Comparison of ENCODE assay signal across 1 cellular context in genomic region chr7:138981332-138982203, GRCh38.
TF ChIP-seq lines count a peak whose summit lies in the region.

TSS of gene KIAA1549 (minus strand) at chr7:138981389. CDS start at chr7:138981269, 120 bp downstream.

TF ChIP-seq in neural cell, 6 proteins besides CTCF, POLR2A, EP300 and RAD21 (continued from another document):
- TF ChIP-seq REST (IDR thresholded peaks at IDR 0.05; ENCODE audit: borderline replicate concordance) (peak; percentile 76), SMC3 (conservative IDR thresholded peaks at IDR 0.05; ENCODE audit: poor library complexity) (peak; percentile 15), TAF1 (IDR thresholded peaks at IDR 0.05; ENCODE audit: low read depth) (peak; percentile 68), EZH2 (IDR thresholded peaks at IDR 0.05; ENCODE audit: borderline replicate concordance, insufficient read depth, low read length, poor library complexity, severe bottlenecking) (no peak), MXI1 (conservative IDR thresholded peaks at IDR 0.05; ENCODE audit: poor library complexity, severe bottlenecking) (peak; percentile 46)
